19 cellular contexts compared by ENCODE assay signal in the genomic region with DNA sequence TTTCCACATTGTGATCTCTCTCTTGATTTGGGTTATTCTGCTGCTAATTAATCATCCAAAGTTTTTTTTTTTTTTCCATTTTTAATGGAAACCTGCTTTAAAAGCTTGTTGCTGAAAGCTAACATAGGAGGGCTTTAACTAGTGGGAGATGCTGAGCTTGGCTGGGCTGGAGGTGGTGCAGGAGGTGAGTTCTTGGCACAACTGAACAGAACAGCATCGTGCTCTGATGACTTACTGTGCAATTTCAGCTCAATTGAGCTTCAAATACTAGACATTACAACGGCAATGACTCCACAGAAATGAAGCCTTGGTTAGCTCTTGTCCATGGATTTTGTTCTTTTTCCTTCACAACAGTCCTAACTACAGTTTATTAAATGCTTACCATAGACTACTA.
DNase-seq lines count a peak whose midpoint lies in the region; ATAC-seq, FAIRE-seq and TF ChIP-seq lines count a peak whose summit lies in the region.
"Had no signal": no experiment of that assay in that cellular context is flagged by ENCODE, and none has a peak within 500 bp of the region (broad histone marks: within the 10 kb centered on the region; RNA-seq: fewer than 3 reads in every experiment).

No MANE protein-coding gene starts in this region.

- TF ChIP-seq POLR2A in A549 (IDR thresholded peaks at IDR 0.05; ENCODE audit: low read length), result no peak

- H3K27ac ChIP-seq in A549 (peak overlapping the region; percentile 65 to 80), HL-60 (replicated peaks) (peak overlapping the region; percentile 76)

- H3K4me3 ChIP-seq in A549 (no peak overlapping the region), HL-60 (replicated peaks; ENCODE audit: insufficient read depth, low read length) (no peak overlapping the region), mucosa of descending colon (no peak overlapping the region)
- H3K4me3 ChIP-seq: dorsolateral prefrontal cortex had no signal

- TF ChIP-seq EP300 in A549 (IDR thresholded peaks at IDR 0.05), result no peak

- TF ChIP-seq CTCF in A549 (IDR thresholded peaks at IDR 0.05) (no peak), HL-60 (IDR thresholded peaks at IDR 0.05; ENCODE audit: insufficient read depth, low read length) (no peak), chondrocyte (IDR thresholded peaks at IDR 0.05) (no peak), mucosa of descending colon (IDR thresholded peaks at IDR 0.05) (no peak)

- H3K9me3 ChIP-seq in A549 (no peaks in the 10 kb centered on the region), mucosa of descending colon (no peaks in the 10 kb centered on the region)

- H3K4me2 ChIP-seq in A549, result peak overlapping the region; percentile 45

- no peaks in the 10 kb centered on the region for H3K36me3 ChIP-seq in mucosa of descending colon (ENCODE audit: low read depth)

- H3K27me3 ChIP-seq in HL-60 (ENCODE audit: insufficient read depth, poor library complexity, severe bottlenecking), result no peaks in the 10 kb centered on the region
- H3K27me3 ChIP-seq: dorsolateral prefrontal cortex had no signal

- H3K36me3 Mint-ChIP-seq in chondrocyte (ENCODE audit: low read depth), result no peaks in the 10 kb centered on the region
- H3K36me3 Mint-ChIP-seq: IgD-negative memory B cell had no signal

- H3K9me3 Mint-ChIP-seq in chondrocyte (ENCODE audit: low read depth), result peaks cover 5% of the 10 kb centered on the region

- POLR2A ChIA-PET in A549 (lab: Yijun Ruan, JAX), result interaction anchor here (0.7 to 1.7 kb wide), 3 partner anchors 9 to 717 kb away, joined by 3 to 18 read pairs (median 5); no protein-coding TSS in a partner anchor

- intact Hi-C loops in mucosa of descending colon (cut with DNase I, micrococcal nuclease), result no loop called here

- ATAC-seq in A549 (peak in 1 of 2 experiments; percentile 38; a peak in 2 of 6 replicates), mucosa of descending colon (no peak), GM18909 (IDR thresholded peaks at IDR 0.05; ENCODE audit: poor library complexity, unreplicated experiment) (no peak)

- H3K27ac Mint-ChIP-seq in chondrocyte (ENCODE audit: unreplicated experiment), result peak overlapping the region; percentile 87
- H3K27ac Mint-ChIP-seq: activated naive CD8-positive, alpha-beta T cell treated with anti-CD3 and anti-CD28 coated beads for 36 hours; nephron progenitor cell; stimulated activated naive CD8-positive, alpha-beta T cell treated with anti-CD3 and anti-CD28 coated beads, Interleukin-15, Interleukin-2, amounts not matched to agents 100 ng/mL and 50 ng/mL, for 24 hours had no signal

- H3K27me3 Mint-ChIP-seq in chondrocyte (ENCODE audit: low read depth), result no peaks in the 10 kb centered on the region
- H3K27me3 Mint-ChIP-seq: activated naive CD8-positive, alpha-beta T cell treated with anti-CD3 and anti-CD28 coated beads for 36 hours; IgD-negative memory B cell; stimulated activated naive CD8-positive, alpha-beta T cell treated with anti-CD3 and anti-CD28 coated beads, Interleukin-15, Interleukin-2, amounts not matched to agents 100 ng/mL and 50 ng/mL, for 24 hours had no signal

- DNase-seq in A549 (ENCODE audit: low read depth in 1 of 2, low spot score in 1 of 2), result no peak
- DNase-seq in HL-60 (ENCODE audit: low read depth in 1 of 2, low spot score in 1 of 2), result no peak
- DNase-seq in chondrocyte (ENCODE audit: low spot score), result no peak
- DNase-seq in putamen (ENCODE audit: low spot score), result peak; percentile 40
- no peak for DNase-seq in stimulated activated CD4-positive, alpha-beta T cell treated with anti-CD3 and anti-CD28 coated beads, Interleukin-2, amount 100 ng/mL, for 48 hours
- no peak for DNase-seq in mucosa of descending colon
- DNase-seq in NCI-H146 (lab: John Stamatoyannopoulos, UW), result no peak
- DNase-seq: activated CD4-positive, CD25-positive, alpha-beta regulatory T cell; activated naive CD8-positive, alpha-beta T cell treated with anti-CD3 and anti-CD28 coated beads for 36 hours; EL; NCI-H187 treated with DMSO at 0.1 percent for 48 hours; nephron progenitor cell; T-helper 2 cell had no signal

- H3K4me3 Mint-ChIP-seq in chondrocyte (ENCODE audit: unreplicated experiment), result no peak overlapping the region
- H3K4me3 Mint-ChIP-seq: activated naive CD8-positive, alpha-beta T cell treated with anti-CD3 and anti-CD28 coated beads for 36 hours; IgD-negative memory B cell; nephron progenitor cell; stimulated activated naive CD8-positive, alpha-beta T cell treated with anti-CD3 and anti-CD28 coated beads, Interleukin-15, Interleukin-2, amounts not matched to agents 100 ng/mL and 50 ng/mL, for 24 hours had no signal

- H3K4me1 ChIP-seq in A549, result peaks cover 16% of the 10 kb centered on the region
- peaks cover 11% of the 10 kb centered on the region for H3K4me1 ChIP-seq in mucosa of descending colon (ENCODE audit: low read depth)

- peaks cover 41% of the 10 kb centered on the region for H3K4me1 Mint-ChIP-seq in chondrocyte (ENCODE audit: low read depth)

- no peak for FAIRE-seq in A549 (lab: Jason Lieb, UNC)
- FAIRE-seq: bronchial epithelial cell, H1 had no signal

- WGBS in A549 (ENCODE audit: missing lambda C conversion rate), result 21% methylated on average over 2 of the region's 2 CpGs

- CTCF ChIA-PET in A549 (lab: Yijun Ruan, JAX), result interaction anchor here (0.6 to 2.9 kb wide), 6 partner anchors 8 to 143 kb away, joined by 3 to 11 read pairs (median 8); no protein-coding TSS in a partner anchor

- TF ChIP-seq RAD21 in A549 (conservative IDR thresholded peaks at IDR 0.05 in 1 of 2, IDR thresholded peaks at IDR 0.05 in 1 of 2), result no peak

TF ChIP-seq in A549, 52 proteins besides CTCF, POLR2A, EP300 and RAD21:
- TF ChIP-seq GATA3 (IDR thresholded peaks at IDR 0.05; ENCODE audit: borderline replicate concordance), result no peak
- no peak for TF ChIP-seq CHD4 (IDR thresholded peaks at IDR 0.05; ENCODE audit: borderline replicate concordance)
- TF ChIP-seq EHF (CRISPR knock-in tag; IDR thresholded peaks at IDR 0.05), result no peak
- no peak for TF ChIP-seq BHLHE40 (IDR thresholded peaks at IDR 0.05; ENCODE audit: low read depth, low read length)
- no peak for TF ChIP-seq ZC3H11A (IDR thresholded peaks at IDR 0.05)
- TF ChIP-seq ZFP36 (IDR thresholded peaks at IDR 0.05; ENCODE audit: borderline replicate concordance, partially characterized antibody), result no peak
- no peak for TF ChIP-seq JUN (IDR thresholded peaks at IDR 0.05)
- TF ChIP-seq TP53 (CRISPR knock-in tag; IDR thresholded peaks at IDR 0.05), result no peak
- no peak for TF ChIP-seq TFCP2L1 (CRISPR knock-in tag; IDR thresholded peaks at IDR 0.05)
- TF ChIP-seq, protein P1, sequence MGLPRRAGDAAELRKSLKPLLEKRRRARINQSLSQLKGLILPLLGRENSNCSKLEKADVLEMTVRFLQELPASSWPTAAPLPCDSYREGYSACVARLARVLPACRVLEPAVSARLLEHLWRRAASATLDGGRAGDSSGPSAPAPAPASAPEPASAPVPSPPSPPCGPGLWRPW (IDR thresholded peaks at IDR 0.05), result no peak
- no peak for TF ChIP-seq NR3C1 (IDR thresholded peaks at IDR 0.05)
- TF ChIP-seq KDM5A (IDR thresholded peaks at IDR 0.05), result no peak
- TF ChIP-seq CEBPB (IDR thresholded peaks at IDR 0.05), result no peak
- no peak for TF ChIP-seq PHF8 (IDR thresholded peaks at IDR 0.05; ENCODE audit: borderline replicate concordance, low read depth)
- TF ChIP-seq FOSL2 (IDR thresholded peaks at IDR 0.05), result no peak
- TF ChIP-seq FOSL2 (CRISPR knock-in tag; IDR thresholded peaks at IDR 0.05), result no peak
- no peak for TF ChIP-seq CBX8 (IDR thresholded peaks at IDR 0.05)
- no peak for TF ChIP-seq ZSCAN20 (CRISPR knock-in tag; IDR thresholded peaks at IDR 0.05)
- TF ChIP-seq, protein P2, sequence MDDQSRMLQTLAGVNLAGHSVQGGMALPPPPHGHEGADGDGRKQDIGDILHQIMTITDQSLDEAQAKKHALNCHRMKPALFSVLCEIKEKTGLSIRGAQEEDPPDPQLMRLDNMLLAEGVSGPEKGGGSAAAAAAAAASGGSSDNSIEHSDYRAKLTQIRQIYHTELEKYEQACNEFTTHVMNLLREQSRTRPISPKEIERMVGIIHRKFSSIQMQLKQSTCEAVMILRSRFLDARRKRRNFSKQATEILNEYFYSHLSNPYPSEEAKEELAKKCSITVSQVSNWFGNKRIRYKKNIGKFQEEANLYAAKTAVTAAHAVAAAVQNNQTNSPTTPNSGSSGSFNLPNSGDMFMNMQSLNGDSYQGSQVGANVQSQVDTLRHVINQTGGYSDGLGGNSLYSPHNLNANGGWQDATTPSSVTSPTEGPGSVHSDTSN (IDR thresholded peaks at IDR 0.05), result no peak
- TF ChIP-seq NPAS2 (CRISPR knock-in tag; IDR thresholded peaks at IDR 0.05; ENCODE audit: borderline replicate concordance), result no peak
